ENCODE assay signal across 19 cellular contexts in the genomic region with DNA sequence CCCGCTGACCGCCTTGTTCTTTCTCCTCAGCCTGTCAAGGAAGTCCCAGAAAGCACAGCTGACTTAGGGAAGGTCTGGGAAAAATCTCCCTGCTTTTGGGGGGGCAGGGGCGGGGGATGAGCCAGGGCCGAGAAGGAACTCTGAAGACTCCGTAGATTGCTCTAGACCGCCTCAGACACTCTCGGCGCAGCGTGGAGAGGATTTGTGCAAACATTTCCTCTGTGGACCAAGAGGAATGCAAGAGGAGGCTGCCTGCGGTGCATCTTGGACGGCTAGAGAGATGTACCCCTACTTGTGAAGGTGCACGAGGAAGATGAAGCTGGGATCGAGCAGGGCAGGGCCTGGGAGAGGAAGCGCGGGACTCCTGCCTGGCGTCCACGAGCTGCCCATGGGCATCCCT. TPM values are rescaled to one million over a fixed set of nuclear protein-coding genes. Genes with fewer than 3 reads are reported as not detected.
DNase-seq lines count a peak whose midpoint lies in the region; ATAC-seq, FAIRE-seq and TF ChIP-seq lines count a peak whose summit lies in the region.
"Had no signal": no experiment of that assay in that cellular context is flagged by ENCODE, and none has a peak within 500 bp of the region (broad histone marks: within the 10 kb centered on the region; RNA-seq: fewer than 3 reads in every experiment).

A gene with protein sequence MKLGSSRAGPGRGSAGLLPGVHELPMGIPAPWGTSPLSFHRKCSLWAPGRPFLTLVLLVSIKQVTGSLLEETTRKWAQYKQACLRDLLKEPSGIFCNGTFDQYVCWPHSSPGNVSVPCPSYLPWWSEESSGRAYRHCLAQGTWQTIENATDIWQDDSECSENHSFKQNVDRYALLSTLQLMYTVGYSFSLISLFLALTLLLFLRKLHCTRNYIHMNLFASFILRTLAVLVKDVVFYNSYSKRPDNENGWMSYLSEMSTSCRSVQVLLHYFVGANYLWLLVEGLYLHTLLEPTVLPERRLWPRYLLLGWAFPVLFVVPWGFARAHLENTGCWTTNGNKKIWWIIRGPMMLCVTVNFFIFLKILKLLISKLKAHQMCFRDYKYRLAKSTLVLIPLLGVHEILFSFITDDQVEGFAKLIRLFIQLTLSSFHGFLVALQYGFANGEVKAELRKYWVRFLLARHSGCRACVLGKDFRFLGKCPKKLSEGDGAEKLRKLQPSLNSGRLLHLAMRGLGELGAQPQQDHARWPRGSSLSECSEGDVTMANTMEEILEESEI (plus strand): TSS at position 174 of the 400 bp plus-strand sequence. CDS start 140 bp downstream, at position 314.

- H3K27ac ChIP-seq in A549, result peak within 1 kb of the TSS; percentile 22 to 72; a peak in 5 of 6 replicates
- H3K27ac ChIP-seq: 22Rv1, SJCRH30 had no signal

- H3K9me3 Mint-ChIP-seq in chondrocyte (ENCODE audit: low read depth), result peaks cover 3% of the 10 kb centered on the region
- H3K9me3 Mint-ChIP-seq: CD14-positive monocyte had no signal

- ATAC-seq in A549, result no peak
- ATAC-seq in left colon, result no peak
- no peak for ATAC-seq in omental fat pad (ENCODE audit: low FRiP score)
- ATAC-seq in HG02763 (IDR thresholded peaks at IDR 0.05; ENCODE audit: unreplicated experiment), result no peak

- H3K4me1 ChIP-seq in A549, result peaks cover 30% of the 10 kb centered on the region
- H3K4me1 ChIP-seq: SJCRH30 had no signal

- WGBS in A549 (ENCODE audit: missing lambda C conversion rate), result 84% methylated on average over 17 of the region's 17 CpGs

- no peak for DNase-seq in A549 (ENCODE audit: low read depth in 1 of 2, low spot score in 1 of 2)
- peak; percentile 32 for DNase-seq in amniotic epithelial cell (ENCODE audit: low read depth)
- DNase-seq in left colon, result no peak
- DNase-seq in omental fat pad (ENCODE audit: low spot score), result no peak
- DNase-seq in Kasumi-1 (lab: John Stamatoyannopoulos, UW), result no peak
- no peak for DNase-seq in chondrocyte (ENCODE audit: low spot score)
- no peak for DNase-seq in NCI-H446 (lab: John Stamatoyannopoulos, UW)
- DNase-seq: AML-193, NCI-H1417, NCI-H187, NCI-H446 treated with DMSO at 0.1 percent for 48 hours, NCI-H748 treated with DMSO at 0.1 percent for 48 hours, SJCRH30 had no signal

- intact Hi-C loops in left colon (cut with DNase I, micrococcal nuclease), result no loop called here

- POLR2A ChIA-PET in A549 (lab: Yijun Ruan, JAX), result no interaction called here

- TF ChIP-seq CTCF in A549 (IDR thresholded peaks at IDR 0.05) (no peak), omental fat pad (IDR thresholded peaks at IDR 0.05) (no peak), chondrocyte (IDR thresholded peaks at IDR 0.05) (no peak)

- H3K4me2 ChIP-seq in A549, result no peak within 1 kb of the TSS

- H3K27me3 Mint-ChIP-seq in chondrocyte (ENCODE audit: low read depth), result no peaks in the 10 kb centered on the region
- H3K27me3 Mint-ChIP-seq: IgD-negative memory B cell had no signal

- no peak for TF ChIP-seq POLR2A in A549 (IDR thresholded peaks at IDR 0.05; ENCODE audit: low read length)

- TF ChIP-seq RAD21 in A549 (conservative IDR thresholded peaks at IDR 0.05 in 1 of 2, IDR thresholded peaks at IDR 0.05 in 1 of 2), result no peak

- H3K9me3 ChIP-seq in A549, result no peaks in the 10 kb centered on the region
- H3K9me3 ChIP-seq: SJCRH30 had no signal

- no peak within 1 kb of the TSS for H3K4me3 Mint-ChIP-seq in chondrocyte (ENCODE audit: unreplicated experiment)
- H3K4me3 Mint-ChIP-seq: CD14-positive monocyte, IgD-negative memory B cell had no signal

- no peak for TF ChIP-seq EP300 in A549 (IDR thresholded peaks at IDR 0.05)

- peaks cover 51% of the 10 kb centered on the region for H3K4me1 Mint-ChIP-seq in chondrocyte (ENCODE audit: low read depth)
- H3K4me1 Mint-ChIP-seq: CD14-positive monocyte, IgD-negative memory B cell had no signal

- CTCF ChIA-PET in A549 (lab: Yijun Ruan, JAX), result interaction anchor here (0.6 to 2.9 kb wide), 9 partner anchors 10 to 517 kb away, joined by 3 to 8 read pairs (median 5); no protein-coding TSS in a partner anchor

- no peak within 1 kb of the TSS for H3K4me3 ChIP-seq in A549
- H3K4me3 ChIP-seq: SJCRH30 had no signal

- no peak for FAIRE-seq in A549 (lab: Jason Lieb, UNC)
- FAIRE-seq: GM19239, H54 had no signal

- H3K36me3 Mint-ChIP-seq in chondrocyte (ENCODE audit: low read depth), result no peaks in the 10 kb centered on the region
- H3K36me3 Mint-ChIP-seq: CD14-positive monocyte, IgD-negative memory B cell had no signal

- no peak within 1 kb of the TSS for H3K27ac Mint-ChIP-seq in chondrocyte (ENCODE audit: unreplicated experiment)
- H3K27ac Mint-ChIP-seq: IgD-negative memory B cell had no signal

TF ChIP-seq in A549, 52 proteins besides CTCF, POLR2A, EP300 and RAD21:
- TF ChIP-seq, protein P1, sequence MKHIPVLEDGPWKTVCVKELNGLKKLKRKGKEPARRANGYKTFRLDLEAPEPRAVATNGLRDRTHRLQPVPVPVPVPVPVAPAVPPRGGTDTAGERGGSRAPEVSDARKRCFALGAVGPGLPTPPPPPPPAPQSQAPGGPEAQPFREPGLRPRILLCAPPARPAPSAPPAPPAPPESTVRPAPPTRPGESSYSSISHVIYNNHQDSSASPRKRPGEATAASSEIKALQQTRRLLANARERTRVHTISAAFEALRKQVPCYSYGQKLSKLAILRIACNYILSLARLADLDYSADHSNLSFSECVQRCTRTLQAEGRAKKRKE (CRISPR knock-in tag; IDR thresholded peaks at IDR 0.05; ENCODE audit: low read depth), result no peak
- TF ChIP-seq HOXA7 (CRISPR knock-in tag; IDR thresholded peaks at IDR 0.05), result no peak

RNA-seq across cellular contexts. Expression of the gene that starts here (rescaled TPM):
- 48.7 and 76.4 TPM in 2 replicates for polyA plus RNA-seq in A549 (2011; rRNA removed)
- 9.6 and 16.7 TPM in 2 replicates for polyA plus RNA-seq in A549 (2012; cell fraction: cytosol; rRNA removed)
- 7.3 and 11.0 TPM in 2 replicates for polyA plus RNA-seq in A549 (2012; cell fraction: nucleus; rRNA removed)
- 23.6 to 34.1 TPM (median 27.9 TPM) in 3 replicates for polyA plus RNA-seq in A549 (2017; fragmentation: RNase III; extraction: RNeasy Plus Mini Kit Qiagen cat#74134 plus additional on column Dnase treatment)
- polyA minus RNA-seq in A549 (2011; rRNA and poly(A)+ RNA removed), result 153 and 165 TPM in 2 replicates
- 10 to 100 TPM; 10.4 to 11.9 TPM for total RNA-seq in left colon
- total RNA-seq in omental fat pad, result 10 to 100 TPM; 11.2 to 33.0 (median 21.3) TPM
- 2.2 to 5.4 TPM (median 2.3 TPM) in 3 replicates for total RNA-seq in chondrocyte
- total RNA-seq: SJCRH30 had no signal
- polyA plus RNA-seq: CD14-positive monocyte, IgD-negative memory B cell had no signal
